ENCODE assay signal across 9 cellular contexts in genomic region chr12:116878567-116879508, GRCh38. TPM values are rescaled to one million over a fixed set of nuclear protein-coding genes. Genes with fewer than 3 reads are reported as not detected.
DNase-seq lines count a peak whose midpoint lies in the region; ATAC-seq and TF ChIP-seq lines count a peak whose summit lies in the region.
"Had no signal": no experiment of that assay in that cellular context is flagged by ENCODE, and none has a peak within 500 bp of the region (broad histone marks: within the 10 kb centered on the region; RNA-seq: fewer than 3 reads in every experiment).

No MANE protein-coding gene starts in this region.

- H3K4me3 ChIP-seq in SU-DHL-6 (ENCODE audit: insufficient read depth, low read length, poor library complexity, severe bottlenecking) (peak overlapping the region; percentile 43), spleen (peak overlapping the region in 7 of 8 donors; percentile 3 to 68 (median 23))

- H3K36me3 ChIP-seq in SU-DHL-6 (ENCODE audit: low read length) (no peaks in the 10 kb centered on the region), spleen (no peaks in the 10 kb centered on the region)

- no peaks in the 10 kb centered on the region for H3K79me2 ChIP-seq in SU-DHL-6 (ENCODE audit: insufficient read depth, low read length)

- 1 to 3% (median 2%) methylated on average over 52 to 55 of the region's 55 CpGs for WGBS in spleen, 5 donors

- H3K9me3 ChIP-seq in SU-DHL-6 (ENCODE audit: insufficient read depth, low read length) (no peaks in the 10 kb centered on the region), spleen (peaks cover 0 to 10% (median 3%) of the 10 kb centered on the region in 8 donors)

- no peaks in the 10 kb centered on the region for H3F3A ChIP-seq in SU-DHL-6 (ENCODE audit: insufficient read depth)

- peaks cover 82% of the 10 kb centered on the region for H3K27me3 Mint-ChIP-seq in T-helper 2 cell treated with Interferon-gamma antibody and Interleukin-4, amounts not matched to agents 5 μg/mL and 100 μg/mL, for 36 hours (ENCODE audit: low read depth)
- peaks cover 46% of the 10 kb centered on the region for H3K27me3 Mint-ChIP-seq in glutamatergic neuron (ENCODE audit: unreplicated experiment)

- peak overlapping the region; percentile 52 for H3K4me2 ChIP-seq in SU-DHL-6 (ENCODE audit: low read depth, low read length, poor library complexity, severe bottlenecking)

- H3K9me3 Mint-ChIP-seq in T-helper 2 cell treated with Interferon-gamma antibody and Interleukin-4, amounts not matched to agents 5 μg/mL and 100 μg/mL, for 36 hours = no peaks in the 10 kb centered on the region
- peaks cover 12% of the 10 kb centered on the region for H3K9me3 Mint-ChIP-seq in glutamatergic neuron (ENCODE audit: unreplicated experiment)

- H3K9me2 ChIP-seq in SU-DHL-6 (replicated peaks; ENCODE audit: insufficient read depth, low read length) = no peaks in the 10 kb centered on the region

- H3K4me3 Mint-ChIP-seq in T-helper 2 cell treated with Interferon-gamma antibody and Interleukin-4, amounts not matched to agents 5 μg/mL and 100 μg/mL, for 36 hours = peak overlapping the region; percentile 59
- peak overlapping the region; percentile 82 for H3K4me3 Mint-ChIP-seq in glutamatergic neuron (ENCODE audit: unreplicated experiment)

- TF ChIP-seq CTCF in SU-DHL-6 (IDR thresholded peaks at IDR 0.05; ENCODE audit: insufficient read depth, low read length, poor library complexity, severe bottlenecking) (no peak), glutamatergic neuron (IDR thresholded peaks at IDR 0.05; ENCODE audit: partially characterized antibody, unreplicated experiment) (no peak), spleen (IDR thresholded peaks at IDR 0.05 in 8 of 11, conservative IDR thresholded peaks at IDR 0.05 in 3 of 11) (no peak)

- H3K36me3 Mint-ChIP-seq in T-helper 2 cell treated with Interferon-gamma antibody and Interleukin-4, amounts not matched to agents 5 μg/mL and 100 μg/mL, for 36 hours (ENCODE audit: low read depth) = no peaks in the 10 kb centered on the region
- no peaks in the 10 kb centered on the region for H3K36me3 Mint-ChIP-seq in glutamatergic neuron (ENCODE audit: unreplicated experiment)

- peaks cover 25 to 50% (median 42%) of the 10 kb centered on the region in 6 donors for H3K4me1 ChIP-seq in spleen

- H2AFZ ChIP-seq in SU-DHL-6 (ENCODE audit: low read depth, low read length, severe bottlenecking) = peak overlapping the region; percentile 40

- H3K27me3 ChIP-seq in SU-DHL-6 (ENCODE audit: low read length) (0 out of 2 replicates have a peak, but pooled peaks cover 2% of the 10 kb centered on the region), spleen (replicated peaks in 1 of 7) (peaks cover 0 to 100% (median 75%) of the 10 kb centered on the region in 7 donors)

- no peaks in the 10 kb centered on the region for H4K20me1 ChIP-seq in SU-DHL-6 (ENCODE audit: low read depth, low read length)

- intact Hi-C loops in spleen (cut with DNase I; ENCODE audit: low total_unique reads) = no loop called here

- DNase-seq in T-helper 2 cell treated with Interferon-gamma antibody and Interleukin-4, amounts not matched to agents 5 μg/mL and 100 μg/mL, for 36 hours (ENCODE audit: low spot score) = no peak
- DNase-seq in T-helper 2 cell = no peak
- DNase-seq in glutamatergic neuron = peak; percentile 48
- no peak for DNase-seq in spleen
- DNase-seq in UCSD-AML1 (lab: John Stamatoyannopoulos, UW; ENCODE audit: unreplicated experiment) = no peak
- no peak for DNase-seq in NCI-H2081 (lab: John Stamatoyannopoulos, UW)
- DNase-seq: midbrain had no signal

- no peak for ATAC-seq in GM18868 (IDR thresholded peaks at IDR 0.05; ENCODE audit: unreplicated experiment)

- no peak for TF ChIP-seq POLR2A in spleen (IDR thresholded peaks at IDR 0.05)

- H3K27ac ChIP-seq in SU-DHL-6 (ENCODE audit: low read depth, low read length) = no peak overlapping the region
- no peak overlapping the region for H3K27ac ChIP-seq in spleen

- H3K27ac Mint-ChIP-seq in T-helper 2 cell treated with Interferon-gamma antibody and Interleukin-4, amounts not matched to agents 5 μg/mL and 100 μg/mL, for 36 hours = no peak overlapping the region
- peak overlapping the region; percentile 59 for H3K27ac Mint-ChIP-seq in glutamatergic neuron (ENCODE audit: unreplicated experiment)

- H3K4me1 Mint-ChIP-seq in T-helper 2 cell treated with Interferon-gamma antibody and Interleukin-4, amounts not matched to agents 5 μg/mL and 100 μg/mL, for 36 hours (ENCODE audit: low read depth) = peaks cover 14% of the 10 kb centered on the region
- peaks cover 22% of the 10 kb centered on the region for H3K4me1 Mint-ChIP-seq in glutamatergic neuron (ENCODE audit: low read depth, unreplicated experiment)

- peak overlapping the region; percentile 43 for H3K9ac ChIP-seq in SU-DHL-6 (ENCODE audit: low read length)

RNA-seq across cellular contexts. Expression of gene HRK, which starts 2.4 kb away (rescaled TPM):
- total RNA-seq in glutamatergic neuron (ENCODE audit: unreplicated experiment) (2.4 TPM), spleen (under 1 TPM in 6 of 7 donors, not detected in 1; 0.13 to 0.58 (median 0.40) TPM)
- under 1 TPM; 0.07 to 0.76 (median 0.13) TPM for polyA plus RNA-seq in spleen

RNA-seq across cellular contexts. Expression of gene FBXW8, which starts 31.9 kb away (rescaled TPM):
- total RNA-seq in glutamatergic neuron (ENCODE audit: unreplicated experiment) (16.2 TPM), spleen (10 to 100 TPM; 10.5 to 17.3 (median 14.0) TPM)
- 1 to 10 TPM; 2.2 to 4.2 (median 3.6) TPM for polyA plus RNA-seq in spleen
